8 cellular contexts compared by ENCODE assay signal in the genomic region with DNA sequence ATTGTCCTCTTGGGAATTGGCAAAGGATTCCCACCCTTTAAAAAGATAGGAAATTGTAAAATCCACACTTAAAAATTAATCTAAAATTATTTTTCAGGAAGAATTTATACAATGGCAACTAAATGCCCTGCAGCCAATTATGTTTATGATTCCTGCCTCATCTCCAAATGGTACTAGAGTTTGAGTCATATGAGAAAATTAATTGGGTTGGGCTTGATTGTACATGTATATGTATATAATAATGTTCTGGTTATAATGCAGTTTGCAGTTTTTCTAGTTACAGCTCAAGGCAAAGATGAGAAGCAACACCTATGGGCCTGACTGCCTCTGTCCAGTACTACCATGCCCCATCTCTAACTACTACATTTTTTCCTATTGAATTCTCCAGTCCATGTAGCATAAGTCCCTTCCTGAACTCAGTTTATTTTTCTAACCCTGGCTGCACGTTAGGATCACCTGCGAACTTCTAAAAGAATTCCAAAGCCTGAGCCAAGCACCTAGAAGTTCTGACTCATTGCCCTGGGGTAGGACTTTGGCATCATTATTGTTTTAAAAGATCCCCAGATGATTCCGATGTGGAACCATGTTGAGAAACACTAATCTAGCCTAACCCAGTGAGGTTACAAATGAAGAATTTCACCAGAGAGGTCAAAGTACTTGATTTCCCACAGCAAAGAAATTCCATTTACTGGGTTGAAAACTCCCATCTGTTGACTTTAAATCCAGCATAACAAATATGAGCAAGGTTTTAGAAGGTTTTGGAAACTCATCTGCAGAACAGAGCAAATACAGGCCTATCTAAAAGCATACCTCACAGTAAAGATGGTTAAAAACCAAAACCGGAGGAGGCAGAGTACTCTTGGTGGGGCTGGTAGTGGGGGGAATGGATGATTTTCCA. TPM values are rescaled to one million over a fixed set of nuclear protein-coding genes. Genes with fewer than 3 reads are reported as not detected.
DNase-seq lines count a peak whose midpoint lies in the region; ATAC-seq, FAIRE-seq and TF ChIP-seq lines count a peak whose summit lies in the region.

No MANE protein-coding gene starts in this region.

- peak overlapping the region in 10 of 11 experiments; percentile 3 to 41 (median 21); a peak in 10 of 22 replicates for H3K27ac ChIP-seq in BLaER1 treated with 17β-estradiol and CSF1 and Interleukin-3, amounts not matched to agents 10 nM and 100 nM

- TF ChIP-seq CTCF in epithelial cell of proximal tubule (conservative IDR thresholded peaks at IDR 0.05; ENCODE audit: low read depth, low read length) = no peak

- H3K9ac ChIP-seq in BLaER1 treated with 17β-estradiol and CSF1 and Interleukin-3, amounts not matched to agents 10 nM and 100 nM = no peak overlapping the region

- peaks cover 91 to 100% (median 99%) of the 10 kb centered on the region in 10 experiments for H3K4me1 ChIP-seq in BLaER1 treated with 17β-estradiol and CSF1 and Interleukin-3, amounts not matched to agents 10 nM and 100 nM

- H4K20me1 ChIP-seq in BLaER1 treated with 17β-estradiol and CSF1 and Interleukin-3, amounts not matched to agents 10 nM and 100 nM = peaks cover 8 to 95% (median 71%) of the 10 kb centered on the region in 11 experiments; a peak in 19 of 22 replicates

- FAIRE-seq in RCC 7860 (lab: Jason Lieb, UNC) = peak; percentile 68
- no peak for FAIRE-seq in frontal cortex (lab: Jason Lieb, UNC)

- H3K4me3 ChIP-seq in BLaER1 treated with 17β-estradiol and CSF1 and Interleukin-3, amounts not matched to agents 10 nM and 100 nM = no peak overlapping the region
- no peak overlapping the region for H3K4me3 ChIP-seq in epithelial cell of proximal tubule (ENCODE audit: low read depth, low read length)

- ATAC-seq in GM18511 (IDR thresholded peaks at IDR 0.05; ENCODE audit: unreplicated experiment) = no peak

- H3K27me3 ChIP-seq in BLaER1 treated with 17β-estradiol and CSF1 and Interleukin-3, amounts not matched to agents 10 nM and 100 nM = no peaks in the 10 kb centered on the region

- H3K9me3 ChIP-seq in BLaER1 treated with 17β-estradiol and CSF1 and Interleukin-3, amounts not matched to agents 10 nM and 100 nM (replicated peaks in 1 of 11) = no peaks in the 10 kb centered on the region; a peak in 1 of 22 replicates

- DNase-seq in RCC 7860 (ENCODE audit: low spot score) = peak; percentile 45
- peak; percentile 98 for DNase-seq in epithelial cell of proximal tubule (ENCODE audit: low read depth)
- peak; percentile 63 for DNase-seq in non-pigmented ciliary epithelial cell (ENCODE audit: low read depth)
- DNase-seq in stimulated activated CD4-positive, alpha-beta T cell treated with anti-CD3 and anti-CD28 coated beads, Interleukin-4, amount 100 ng/mL, for 4 hours = no peak
- no peak for DNase-seq in AML-193 (lab: John Stamatoyannopoulos, UW)
- DNase-seq in frontal cortex (ENCODE audit: low spot score in 2 of 2) = no peak

- H3K36me3 ChIP-seq in BLaER1 treated with 17β-estradiol and CSF1 and Interleukin-3, amounts not matched to agents 10 nM and 100 nM = peaks cover 29 to 96% (median 70%) of the 10 kb centered on the region in 11 experiments

- peak overlapping the region; percentile 55 to 92 (median 69) for H3K4me2 ChIP-seq in BLaER1 treated with 17β-estradiol and CSF1 and Interleukin-3, amounts not matched to agents 10 nM and 100 nM

RNA-seq across cellular contexts. Expression of a gene that starts 19.4 kb away (rescaled TPM):
- total RNA-seq in epithelial cell of proximal tubule (53.4 and 55.7 TPM in 2 replicates), frontal cortex (4.5 TPM)

Comparison
In these comparisons a context has a peak if more than half of its experiments do, and no peak if none do; other contexts are left out.
1. DNase-seq: peak in RCC 7860 (single experiment), epithelial cell of proximal tubule (single experiment) and non-pigmented ciliary epithelial cell (single experiment); none in stimulated activated CD4-positive, alpha-beta T cell treated with anti-CD3 and anti-CD28 coated beads, Interleukin-4, amount 100 ng/mL, for 4 hours (0 of 2), AML-193 (0 of 2) and frontal cortex (0 of 2).